ENCODE assay signal across 8 cellular contexts in genomic region chr2:11248-11941, GRCh38. TPM values are rescaled to one million over a fixed set of nuclear protein-coding genes. Genes with fewer than 3 reads are reported as not detected.
DNase-seq lines count a peak whose midpoint lies in the region; ATAC-seq and TF ChIP-seq lines count a peak whose summit lies in the region.

No MANE protein-coding gene starts in this region.

- H3K4me3 ChIP-seq in esophagus squamous epithelium (no peak overlapping the region), ovary (no peak overlapping the region)

- intact Hi-C loops in esophagus squamous epithelium (cut with DNase I) (no loop called here), ovary (cut with DNase I) (no loop called here)

- H3K4me1 ChIP-seq in esophagus squamous epithelium = peaks cover 0 to 11% (median 4%) of the 10 kb centered on the region in 3 donors
- H3K4me1 ChIP-seq in ovary (ENCODE audit: insufficient read depth) = peaks cover 8% of the 10 kb centered on the region

- H3K36me3 ChIP-seq in esophagus squamous epithelium = no peaks in the 10 kb centered on the region
- H3K36me3 ChIP-seq in ovary = no peaks in the 10 kb centered on the region

- peaks cover 0 to 3% (median 0%) of the 10 kb centered on the region in 4 donors for H3K27me3 ChIP-seq in esophagus squamous epithelium
- H3K27me3 ChIP-seq in ovary = no peaks in the 10 kb centered on the region

- 69 to 79% methylated on average over 12 to 23 of the region's 54 CpGs for whole genome bisulfite sequencing in esophagus squamous epithelium, 2 donors
- WGBS in ovary, 3 donors = 50 to 64% (median 60%) methylated on average over 51 to 54 of the region's 54 CpGs

- TF ChIP-seq EP300 in ovary (IDR thresholded peaks at IDR 0.05) = no peak

- no peak for TF ChIP-seq POLR2A in esophagus squamous epithelium (IDR thresholded peaks at IDR 0.05)
- TF ChIP-seq POLR2A in ovary (IDR thresholded peaks at IDR 0.05) = no peak

- H3K9me3 ChIP-seq in esophagus squamous epithelium (peaks cover 0 to 6% (median 0%) of the 10 kb centered on the region in 3 donors), ovary (no peaks in the 10 kb centered on the region)

- H3K27ac ChIP-seq in esophagus squamous epithelium (no peak overlapping the region), ovary (no peak overlapping the region)

- DNase-seq in COLO668 (lab: John Stamatoyannopoulos, UW; ENCODE audit: unreplicated experiment) (peak; percentile 77), NCI-H1694 treated with DMSO at 0.1 percent for 48 hours (lab: John Stamatoyannopoulos, UW) (peak; percentile 59), activated T-cell treated with anti-CD3 and anti-CD28 coated beads for 1 hour (ENCODE audit: low read depth) (peak; percentile 36), esophagus squamous epithelium (lab: John Stamatoyannopoulos, UW) (no peak), ovary (peak; percentile 50 to 83 (median 62)), NCI-H1092 (lab: John Stamatoyannopoulos, UW) (no peak), SIG-M5 treated with dmso at 0.1 percent for 504 hours (lab: John Stamatoyannopoulos, UW; ENCODE audit: unreplicated experiment) (no peak)

- ATAC-seq in GM18867 (IDR thresholded peaks at IDR 0.05; ENCODE audit: unreplicated experiment) = no peak

- peak in 5 of 6 experiments; percentile 37 to 86 (median 57) for TF ChIP-seq CTCF in esophagus squamous epithelium (IDR thresholded peaks at IDR 0.05)
- peak in 1 of 3 donors; percentile 35 for TF ChIP-seq CTCF in ovary (IDR thresholded peaks at IDR 0.05)

RNA-seq across cellular contexts. Expression of gene FAM110C, which starts 34.9 kb away (rescaled TPM):
- total RNA-seq in esophagus squamous epithelium = 10 to 100 TPM; 41.7 to 68.0 (median 53.7) TPM
- total RNA-seq in ovary = 10 to 100 TPM in 4 of 7 donors, 1 to 10 TPM in 3; 4.1 to 47.4 (median 10.1) TPM
- 1 to 10 TPM; 5.8 to 6.9 TPM for polyA plus RNA-seq in ovary

Comparison
In these comparisons a context has a peak if more than half of its experiments do, and no peak if none do; other contexts are left out.
1. DNase-seq: peak in COLO668 (single experiment), NCI-H1694 treated with DMSO at 0.1 percent for 48 hours (single experiment), activated T-cell treated with anti-CD3 and anti-CD28 coated beads for 1 hour (single experiment) and ovary (5 of 5); none in esophagus squamous epithelium (single experiment), NCI-H1092 (single experiment) and SIG-M5 treated with dmso at 0.1 percent for 504 hours (single experiment).